Comparison of ENCODE assay signal across 9 cellular contexts in the genomic region with DNA sequence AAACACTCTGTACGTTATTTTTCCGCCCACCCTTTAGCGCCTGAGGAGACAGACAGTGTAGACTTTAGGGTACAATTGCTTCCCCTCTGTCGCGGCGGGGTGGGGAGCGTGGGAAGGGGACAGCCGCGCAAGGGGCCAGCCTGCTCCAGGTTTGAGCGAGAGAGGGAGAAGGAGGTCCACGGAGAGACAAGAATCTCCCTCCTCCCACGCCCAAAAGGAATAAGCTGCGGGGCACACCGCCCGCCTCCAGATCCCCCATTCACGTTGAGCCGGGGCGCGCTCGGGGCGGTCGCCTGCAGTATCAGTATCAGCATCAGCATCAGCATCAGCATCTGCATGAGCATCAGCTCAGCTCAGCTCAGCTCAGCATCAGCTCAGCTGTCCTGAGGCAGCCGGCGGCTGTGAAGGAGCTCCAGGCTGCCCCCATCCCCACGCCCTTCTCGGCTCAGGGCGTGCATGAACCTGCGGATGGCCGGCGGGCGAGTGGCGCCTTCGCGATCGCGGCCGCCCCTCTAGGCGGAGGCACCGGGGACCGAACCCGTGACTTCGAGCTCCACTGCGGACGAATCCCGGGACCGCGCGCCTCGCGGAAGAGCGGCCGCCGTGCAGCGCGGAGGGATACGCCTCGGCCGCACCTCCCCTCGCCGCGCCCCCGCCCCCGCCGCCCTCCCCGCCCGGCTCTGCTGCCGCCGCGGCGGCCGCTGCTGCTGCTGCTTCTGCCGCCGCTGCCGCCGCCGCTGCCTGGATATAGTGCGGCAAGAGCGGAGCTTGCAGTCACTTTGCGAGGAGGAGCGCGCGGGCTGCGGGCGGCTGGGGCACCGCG. TPM values are rescaled to one million over a fixed set of nuclear protein-coding genes. Genes with fewer than 3 reads are reported as not detected.
A peak's percentile ranks its signal among the peaks of the same experiment; 100 is the strongest.
DNase-seq lines count a peak whose midpoint lies in the region; ATAC-seq, FAIRE-seq and TF ChIP-seq lines count a peak whose summit lies in the region.
"Had no signal": no experiment of that assay in that cellular context is flagged by ENCODE, and none has a peak within 500 bp of the region (broad histone marks: within the 10 kb centered on the region; RNA-seq: fewer than 3 reads in every experiment).

A gene (plus strand): TSS at position 777 of the 823 bp plus-strand sequence.

- H3K27ac ChIP-seq in osteoblast (ENCODE audit: low read depth, low read length) (no peak within 1 kb of the TSS), thyroid gland (no peak within 1 kb of the TSS)
- H3K27ac ChIP-seq: SJSA1 had no signal

- peak; percentile 56 for ATAC-seq in HG03135 (IDR thresholded peaks at IDR 0.05; ENCODE audit: unreplicated experiment)

- H3K27me3 Mint-ChIP-seq in activated naive CD4-positive, alpha-beta T cell treated with anti-CD3 and anti-CD28 coated beads, Interleukin-2, amount 50 U/mL, for 24 hours = peaks cover 34% of the 10 kb centered on the region
- H3K27me3 Mint-ChIP-seq in glutamatergic neuron (ENCODE audit: unreplicated experiment) = peaks cover 7% of the 10 kb centered on the region

- H3K36me3 ChIP-seq in osteoblast (ENCODE audit: insufficient read depth, low read length) (no peaks in the 10 kb centered on the region), thyroid gland (no peaks in the 10 kb centered on the region)
- H3K36me3 ChIP-seq: SJSA1 had no signal

- H3K9me3 Mint-ChIP-seq in activated naive CD4-positive, alpha-beta T cell treated with anti-CD3 and anti-CD28 coated beads, Interleukin-2, amount 50 U/mL, for 24 hours = no peaks in the 10 kb centered on the region
- peaks cover 13% of the 10 kb centered on the region for H3K9me3 Mint-ChIP-seq in glutamatergic neuron (ENCODE audit: unreplicated experiment)

- peak within 1 kb of the TSS; percentile 79 for H3K4me2 ChIP-seq in osteoblast (ENCODE audit: insufficient read depth, low read length)

- H4K20me1 ChIP-seq in osteoblast (ENCODE audit: insufficient read depth, low read length) = no peaks in the 10 kb centered on the region

- H3K4me3 Mint-ChIP-seq in activated naive CD4-positive, alpha-beta T cell treated with anti-CD3 and anti-CD28 coated beads, Interleukin-2, amount 50 U/mL, for 24 hours = peak within 1 kb of the TSS; percentile 54
- peak within 1 kb of the TSS; percentile 89 for H3K4me3 Mint-ChIP-seq in glutamatergic neuron (ENCODE audit: unreplicated experiment)

- TF ChIP-seq POLR2A in thyroid gland (IDR thresholded peaks at IDR 0.05) = peak in 1 of 2 donors; percentile 54

- H3K4me1 ChIP-seq in osteoblast (ENCODE audit: insufficient read depth, low read length) (peaks cover 3% of the 10 kb centered on the region), thyroid gland (peaks cover 9 to 10% of the 10 kb centered on the region in 2 donors)
- H3K4me1 ChIP-seq: SJSA1 had no signal

- H3K9me3 ChIP-seq in osteoblast (ENCODE audit: low read depth, low read length) (no peaks in the 10 kb centered on the region), thyroid gland (no peaks in the 10 kb centered on the region)
- H3K9me3 ChIP-seq: SJSA1 had no signal

- H3K27ac Mint-ChIP-seq in activated naive CD4-positive, alpha-beta T cell treated with anti-CD3 and anti-CD28 coated beads, Interleukin-2, amount 50 U/mL, for 24 hours = no peak within 1 kb of the TSS
- peak within 1 kb of the TSS; percentile 62 for H3K27ac Mint-ChIP-seq in glutamatergic neuron (ENCODE audit: unreplicated experiment)

- DNase-seq in D721Med (ENCODE audit: insufficient read length, low spot score) (peak; percentile 41), SHP77 (lab: John Stamatoyannopoulos, UW) (peak; percentile 62 to 84), glutamatergic neuron (peak; percentile 88), osteoblast (ENCODE audit: insufficient read length, low spot score, missing footprints) (peak; percentile 92), thyroid gland (peak; percentile 73 to 75), SW480 (ENCODE audit: low spot score) (no peak)

- no peak for FAIRE-seq in D721Med (lab: Jason Lieb, UNC)

- peaks cover 13% of the 10 kb centered on the region for H3K4me1 Mint-ChIP-seq in activated naive CD4-positive, alpha-beta T cell treated with anti-CD3 and anti-CD28 coated beads, Interleukin-2, amount 50 U/mL, for 24 hours
- no peaks in the 10 kb centered on the region for H3K4me1 Mint-ChIP-seq in glutamatergic neuron (ENCODE audit: low read depth, unreplicated experiment)

- H3K4me3 ChIP-seq in osteoblast (ENCODE audit: insufficient read depth, low read length) (peak within 1 kb of the TSS; percentile 73), thyroid gland (replicated peaks in 1 of 3) (peak within 1 kb of the TSS in 2 of 3 donors; percentile 29 to 52)
- H3K4me3 ChIP-seq: SJSA1 had no signal

- intact Hi-C loops in thyroid gland (cut with DNase I) = no loop called here

- H3K27me3 ChIP-seq in osteoblast (ENCODE audit: insufficient read depth, low read length) (peaks cover 5% of the 10 kb centered on the region), thyroid gland (no peaks in the 10 kb centered on the region)

- 0 to 2% methylated on average over 24 to 27 of the region's 86 CpGs for WGBS in thyroid gland, 2 donors

- H3K79me2 ChIP-seq in osteoblast (ENCODE audit: insufficient read depth, low read length) = no peaks in the 10 kb centered on the region

- peak within 1 kb of the TSS; percentile 93 for H2AFZ ChIP-seq in osteoblast (ENCODE audit: low read length)

- no peaks in the 10 kb centered on the region for H3K36me3 Mint-ChIP-seq in activated naive CD4-positive, alpha-beta T cell treated with anti-CD3 and anti-CD28 coated beads, Interleukin-2, amount 50 U/mL, for 24 hours
- no peaks in the 10 kb centered on the region for H3K36me3 Mint-ChIP-seq in glutamatergic neuron (ENCODE audit: unreplicated experiment)

- TF ChIP-seq CTCF in D721Med (IDR thresholded peaks at IDR 0.05; ENCODE audit: insufficient read depth, missing control alignments) (no peak), glutamatergic neuron (IDR thresholded peaks at IDR 0.05; ENCODE audit: partially characterized antibody, unreplicated experiment) (no peak), osteoblast (IDR thresholded peaks at IDR 0.05; ENCODE audit: extremely low read depth, low read depth, low read length) (no peak), thyroid gland (IDR thresholded peaks at IDR 0.05) (peak in 1 of 6 experiments; percentile 4)

RNA-seq across cellular contexts. Expression of the gene that starts here (rescaled TPM):
- total RNA-seq in glutamatergic neuron (ENCODE audit: unreplicated experiment) (4.3 TPM), osteoblast (8.0 and 15.3 TPM in 2 replicates), thyroid gland (1 to 10 TPM in 2 of 4 donors, under 1 TPM in 2; 0.46 to 2.9 (median 1.3) TPM)
- total RNA-seq: SJSA1 had no signal
